ENCODE assay signal across 10 cellular contexts in the genomic region with DNA sequence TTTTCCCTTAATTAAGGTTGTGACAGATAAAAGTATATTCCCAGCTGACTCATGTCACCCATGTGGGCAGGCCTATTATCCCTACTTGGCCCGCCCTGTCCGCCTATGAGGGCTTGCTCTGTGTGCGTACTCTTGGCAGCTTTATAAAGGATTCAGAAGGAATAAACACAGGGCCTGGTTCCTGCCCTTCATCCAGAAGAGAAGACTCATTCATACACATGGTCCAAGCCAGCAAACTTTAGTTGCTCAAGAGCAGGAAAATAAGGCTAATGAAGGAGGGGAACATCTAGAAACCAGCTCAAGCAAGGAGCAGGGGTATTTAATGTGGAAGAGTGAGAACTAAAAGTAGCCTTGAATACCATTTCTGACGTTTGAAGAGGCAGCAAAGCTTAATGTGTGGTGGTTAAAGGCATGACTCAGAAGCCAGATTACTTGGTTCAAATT.
DNase-seq lines count a peak whose midpoint lies in the region; ATAC-seq and TF ChIP-seq lines count a peak whose summit lies in the region.
"Had no signal": no experiment of that assay in that cellular context is flagged by ENCODE, and none has a peak within 500 bp of the region (broad histone marks: within the 10 kb centered on the region; RNA-seq: fewer than 3 reads in every experiment).

No MANE protein-coding gene starts in this region.

- H2BK15ac ChIP-seq in mesenchymal stem cell (ENCODE audit: low read depth, poor library complexity, severe bottlenecking) = no peak overlapping the region

- H3K4me1 ChIP-seq in esophagus squamous epithelium = peaks cover 14 to 65% (median 25%) of the 10 kb centered on the region in 3 donors
- no peaks in the 10 kb centered on the region for H3K4me1 ChIP-seq in mesenchymal stem cell (ENCODE audit: control insufficient read depth, insufficient read depth, low read depth, low read length)
- H3K4me1 ChIP-seq in suprapubic skin = peaks cover 47% of the 10 kb centered on the region

- H2BK5ac ChIP-seq in mesenchymal stem cell (ENCODE audit: low read depth, low read length, poor library complexity, severe bottlenecking) = no peak overlapping the region

- H3K18ac ChIP-seq in mesenchymal stem cell (ENCODE audit: low read depth in 1 of 2, low read length in 2 of 2) = no peak overlapping the region

- H3K27ac Mint-ChIP-seq in progenitor cell of endocrine pancreas = no peak overlapping the region

- H3K4me1 Mint-ChIP-seq in progenitor cell of endocrine pancreas (ENCODE audit: low read depth) = peaks cover 5% of the 10 kb centered on the region

- H2BK120ac ChIP-seq in mesenchymal stem cell (ENCODE audit: low read depth, low read length) = no peak overlapping the region

- DNase-seq in NCI-H446 (lab: John Stamatoyannopoulos, UW) (peak; percentile 24 to 50), esophagus squamous epithelium (lab: John Stamatoyannopoulos, UW) (no peak), mesenchymal stem cell (peak; percentile 85), suprapubic skin (ENCODE audit: low spot score in 2 of 2) (peak in 1 of 2 donors; percentile 82), NCI-H2107 treated with DMSO at 0.1 percent for 48 hours (lab: John Stamatoyannopoulos, UW; ENCODE audit: unreplicated experiment) (no peak), progenitor cell of endocrine pancreas (ENCODE audit: low spot score, unreplicated experiment) (no peak)
- DNase-seq: activated gamma-delta T cell, NCI-H2081 had no signal

- H2BK12ac ChIP-seq in mesenchymal stem cell (ENCODE audit: low read length in 2 of 2) = no peak overlapping the region

- H3K4me3 ChIP-seq in esophagus squamous epithelium (no peak overlapping the region), mesenchymal stem cell (ENCODE audit: insufficient read depth in 1 of 2, low read depth in 1 of 2, low read length in 2 of 2) (no peak overlapping the region), suprapubic skin (no peak overlapping the region)

- H3K4ac ChIP-seq in mesenchymal stem cell (ENCODE audit: low read depth in 1 of 2, low read length in 2 of 2) = no peak overlapping the region

- no peaks in the 10 kb centered on the region for H3K36me3 ChIP-seq in esophagus squamous epithelium
- no peaks in the 10 kb centered on the region for H3K36me3 ChIP-seq in mesenchymal stem cell (ENCODE audit: control insufficient read depth in 1 of 2, insufficient read depth in 2 of 2, low read depth in 1 of 2, low read length in 2 of 2)
- no peaks in the 10 kb centered on the region for H3K36me3 ChIP-seq in suprapubic skin

- no peak overlapping the region for H3K4me2 ChIP-seq in mesenchymal stem cell (ENCODE audit: low read length, poor library complexity, severe bottlenecking)

- no peaks in the 10 kb centered on the region for H3K9me3 ChIP-seq in esophagus squamous epithelium
- no peaks in the 10 kb centered on the region for H3K9me3 ChIP-seq in mesenchymal stem cell (ENCODE audit: control insufficient read depth, low read length)
- no peaks in the 10 kb centered on the region for H3K9me3 ChIP-seq in suprapubic skin

- no peak overlapping the region for H4K8ac ChIP-seq in mesenchymal stem cell (ENCODE audit: low read length)

- H3K27ac ChIP-seq in esophagus squamous epithelium (peak overlapping the region; percentile 40 to 85 (median 84)), mesenchymal stem cell (ENCODE audit: low read length, poor library complexity, severe bottlenecking) (no peak overlapping the region), suprapubic skin (peak overlapping the region; percentile 85)

- no peak overlapping the region for H3K4me3 Mint-ChIP-seq in progenitor cell of endocrine pancreas (ENCODE audit: low read depth)

- H4K91ac ChIP-seq in mesenchymal stem cell (ENCODE audit: low read length) = no peak overlapping the region

- H3K23ac ChIP-seq in mesenchymal stem cell (ENCODE audit: low read length in 2 of 2) = no peak overlapping the region

- no peak overlapping the region for H2AK5ac ChIP-seq in mesenchymal stem cell (ENCODE audit: low read length, severe bottlenecking)

- H3K9me3 Mint-ChIP-seq in progenitor cell of endocrine pancreas (ENCODE audit: low read depth) = no peaks in the 10 kb centered on the region

- H3K79me1 ChIP-seq in mesenchymal stem cell (replicated peaks; ENCODE audit: low read length, poor library complexity, severe bottlenecking) = peaks cover 1% of the 10 kb centered on the region

- TF ChIP-seq CTCF in esophagus squamous epithelium (IDR thresholded peaks at IDR 0.05) (no peak), suprapubic skin (IDR thresholded peaks at IDR 0.05) (no peak), progenitor cell of endocrine pancreas (IDR thresholded peaks at IDR 0.05; ENCODE audit: unreplicated experiment) (no peak)

- TF ChIP-seq POLR2A in esophagus squamous epithelium (IDR thresholded peaks at IDR 0.05) (no peak), suprapubic skin (IDR thresholded peaks at IDR 0.05) (no peak)

- no peaks in the 10 kb centered on the region for H3K27me3 Mint-ChIP-seq in progenitor cell of endocrine pancreas

- H3K27me3 ChIP-seq in esophagus squamous epithelium (no peaks in the 10 kb centered on the region), mesenchymal stem cell (ENCODE audit: control insufficient read depth in 1 of 2, insufficient read depth in 1 of 2, low read length in 2 of 2) (no peaks in the 10 kb centered on the region), suprapubic skin (no peaks in the 10 kb centered on the region)

- intact Hi-C loops in esophagus squamous epithelium (cut with DNase I) = no loop called here

- WGBS in esophagus squamous epithelium, 2 donors = 20 to 43% methylated on average over 3 to 4 of the region's 4 CpGs
- 67% methylated on average over 4 of the region's 4 CpGs for WGBS in mesenchymal stem cell
- 50% methylated on average over 4 of the region's 4 CpGs for WGBS in suprapubic skin

- peak overlapping the region; percentile 58 for H2AFZ ChIP-seq in mesenchymal stem cell (ENCODE audit: low read depth, low read length)

- no peak overlapping the region for H3K14ac ChIP-seq in mesenchymal stem cell (ENCODE audit: low read length in 2 of 2)

- H3K36me3 Mint-ChIP-seq in progenitor cell of endocrine pancreas (ENCODE audit: insufficient read depth) = no peaks in the 10 kb centered on the region

- no peak for TF ChIP-seq EP300 in suprapubic skin (IDR thresholded peaks at IDR 0.05)

- ATAC-seq in GM18907 (IDR thresholded peaks at IDR 0.05; ENCODE audit: unreplicated experiment) (no peak), GM18502 (IDR thresholded peaks at IDR 0.05; ENCODE audit: poor library complexity, unreplicated experiment) (no peak)

- peak overlapping the region; percentile 59 for H3K9ac ChIP-seq in mesenchymal stem cell (ENCODE audit: low read length)

Comparison
In these comparisons a context has a peak if more than half of its experiments do, and no peak if none do; other contexts are left out.
1. DNase-seq: peak in NCI-H446 (2 of 2) and mesenchymal stem cell (single experiment); none in esophagus squamous epithelium (single experiment), NCI-H2107 treated with DMSO at 0.1 percent for 48 hours (single experiment) and progenitor cell of endocrine pancreas (single experiment).